Comparison of ENCODE assay signal across 8 cellular contexts in the genomic region with DNA sequence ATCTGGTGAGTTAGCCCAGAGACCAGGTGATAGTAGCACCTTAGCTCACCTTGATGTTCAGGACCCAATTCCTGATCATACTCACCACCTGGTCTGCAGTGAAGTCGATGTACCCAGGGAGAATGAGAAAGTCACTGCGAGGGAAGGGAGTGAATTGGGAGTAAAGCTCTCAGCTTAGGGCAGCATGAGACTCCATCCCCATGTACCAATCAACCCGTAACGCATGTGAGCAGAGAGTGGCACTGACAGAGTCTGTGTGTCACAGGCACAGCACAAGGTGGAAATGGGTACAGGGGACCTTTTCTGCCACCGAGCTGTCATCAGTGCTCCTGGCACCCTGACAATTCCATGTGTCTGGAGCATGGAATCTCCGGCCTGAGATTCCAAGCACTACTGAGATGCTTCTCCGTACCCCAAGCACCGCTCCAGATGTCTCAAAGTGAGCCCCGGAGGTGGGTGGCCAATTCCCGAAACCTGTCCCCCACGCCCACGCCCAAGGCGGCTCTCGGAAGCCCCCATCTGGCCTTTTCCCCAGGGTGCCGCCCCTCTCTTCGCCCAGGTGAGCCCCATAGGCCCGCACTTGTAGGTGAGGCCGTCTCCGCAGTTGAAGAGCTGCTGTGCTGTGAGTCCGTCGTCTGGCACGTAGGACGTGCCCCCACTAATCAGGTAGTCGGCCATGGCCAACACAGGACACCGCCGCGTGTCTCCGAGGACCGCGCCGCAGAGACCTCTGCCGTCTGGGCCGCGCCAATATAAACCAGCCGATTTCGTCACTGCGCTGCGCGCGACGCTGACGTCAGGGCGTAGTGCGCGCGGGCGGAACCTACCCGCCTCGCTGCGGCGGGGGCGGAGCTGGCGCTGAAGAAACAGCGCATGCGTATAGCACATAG. TPM values are rescaled to one million over a fixed set of nuclear protein-coding genes. Genes with fewer than 3 reads are reported as not detected.
DNase-seq lines count a peak whose midpoint lies in the region; ATAC-seq, FAIRE-seq and TF ChIP-seq lines count a peak whose summit lies in the region.

A gene (minus strand): TSS at position 726 of the 890 bp plus-strand sequence. CDS start 48 bp downstream, at position 678.

- peak within 1 kb of the TSS; percentile 72 for H3K4me3 ChIP-seq in astrocyte (ENCODE audit: insufficient read depth, low read depth, low read length)
- peak within 1 kb of the TSS; percentile 50 for H3K4me3 ChIP-seq in hepatocyte

- peaks cover 2% of the 10 kb centered on the region for H3K9me3 Mint-ChIP-seq in astrocyte (ENCODE audit: unreplicated experiment)

- ATAC-seq in GM18505 (IDR thresholded peaks at IDR 0.05; ENCODE audit: unreplicated experiment): peak; percentile 90
- peak; percentile 83 for ATAC-seq in HG02943 (IDR thresholded peaks at IDR 0.05; ENCODE audit: low read depth, unreplicated experiment)

- H3K4me2 ChIP-seq in astrocyte (ENCODE audit: low read length) (peak within 1 kb of the TSS; percentile 92), hepatocyte (peak within 1 kb of the TSS; percentile 95)

- peak; percentile 80 for FAIRE-seq in astrocyte (lab: Jason Lieb, UNC)

- peaks cover 32% of the 10 kb centered on the region for H3K36me3 Mint-ChIP-seq in astrocyte (ENCODE audit: low read depth, unreplicated experiment)

- WGBS in hepatocyte (ENCODE audit: low lambda C conversion rate, missing lambda C conversion rate): 7% methylated on average over 52 of the region's 55 CpGs

- no peaks in the 10 kb centered on the region for H3K27me3 ChIP-seq in astrocyte (ENCODE audit: insufficient read depth, low read length)
- H3K27me3 ChIP-seq in hepatocyte: no peaks in the 10 kb centered on the region

- peaks cover 29% of the 10 kb centered on the region for H3K4me1 Mint-ChIP-seq in astrocyte (ENCODE audit: low read depth, unreplicated experiment)

- H3K9me2 ChIP-seq in hepatocyte (replicated peaks; ENCODE audit: insufficient read depth): no peaks in the 10 kb centered on the region

- H3K27ac Mint-ChIP-seq in astrocyte (ENCODE audit: unreplicated experiment): peak within 1 kb of the TSS; percentile 91

- peak within 1 kb of the TSS; percentile 85 for H3K27ac ChIP-seq in astrocyte (ENCODE audit: low read depth, low read length)
- peak within 1 kb of the TSS; percentile 87 for H3K27ac ChIP-seq in hepatocyte

- peaks cover 19% of the 10 kb centered on the region for H3K4me1 ChIP-seq in astrocyte (ENCODE audit: insufficient read depth, low read length)
- peaks cover 13% of the 10 kb centered on the region for H3K4me1 ChIP-seq in hepatocyte (ENCODE audit: insufficient read depth)

- no peaks in the 10 kb centered on the region for H3K9me3 ChIP-seq in astrocyte (ENCODE audit: insufficient read depth, low read depth, low read length)
- no peaks in the 10 kb centered on the region for H3K9me3 ChIP-seq in hepatocyte (ENCODE audit: low read depth)

- H3K79me2 ChIP-seq in astrocyte (ENCODE audit: insufficient read depth, low read length) (peaks cover 53% of the 10 kb centered on the region), hepatocyte (peaks cover 38% of the 10 kb centered on the region)

- H4K20me1 ChIP-seq in astrocyte (ENCODE audit: insufficient read depth, low read length) (peaks cover 52% of the 10 kb centered on the region), hepatocyte (ENCODE audit: insufficient read depth, poor library complexity, severe bottlenecking) (no peaks in the 10 kb centered on the region)

- no peaks in the 10 kb centered on the region for H3K27me3 Mint-ChIP-seq in astrocyte (ENCODE audit: low read depth, unreplicated experiment)

- peak within 1 kb of the TSS; percentile 90 for H3K4me3 Mint-ChIP-seq in astrocyte (ENCODE audit: unreplicated experiment)

- peak within 1 kb of the TSS; percentile 91 for H3K9ac ChIP-seq in astrocyte (ENCODE audit: low read length)

- H2AFZ ChIP-seq in astrocyte (ENCODE audit: low read depth, low read length): peak within 1 kb of the TSS; percentile 19
- H2AFZ ChIP-seq in hepatocyte: peak within 1 kb of the TSS; percentile 38

- TF ChIP-seq CTCF in astrocyte (IDR thresholded peaks at IDR 0.05; ENCODE audit: insufficient read depth, low read depth, low read length) (no peak), hepatocyte (IDR thresholded peaks at IDR 0.05; ENCODE audit: poor library complexity) (peak; percentile 8)

- peak; percentile 100 for TF ChIP-seq POLR2A in GM18505 (IDR thresholded peaks at IDR 0.05; ENCODE audit: borderline replicate concordance, extremely low read depth, insufficient read depth, insufficient read length)

- DNase-seq in NCI-H2029 treated with DMSO at 0.1 percent for 48 hours (lab: John Stamatoyannopoulos, UW): peak; percentile 66
- DNase-seq in T-helper 22 cell (ENCODE audit: low read depth): peak; percentile 83
- peak; percentile 75 for DNase-seq in astrocyte (ENCODE audit: low read depth)
- DNase-seq in hepatocyte (ENCODE audit: low spot score): peak; percentile 98
- peak; percentile 96 for DNase-seq in retina
- no peak for DNase-seq in HPDE6-E6E7 (ENCODE audit: extremely low spot score)

- H3K36me3 ChIP-seq in astrocyte (ENCODE audit: insufficient read depth, low read length) (peaks cover 58% of the 10 kb centered on the region), hepatocyte (replicated peaks; ENCODE audit: insufficient read depth, low read depth) (no peaks in the 10 kb centered on the region)

RNA-seq across cellular contexts. Expression of the gene that starts here (rescaled TPM):
- total RNA-seq in astrocyte (111 and 119 TPM in 2 replicates), hepatocyte (180 and 184 TPM in 2 replicates)
- 115 TPM in 2 replicates for polyA plus RNA-seq in hepatocyte
